ENCODE assay signal across 22 cellular contexts in the genomic region with DNA sequence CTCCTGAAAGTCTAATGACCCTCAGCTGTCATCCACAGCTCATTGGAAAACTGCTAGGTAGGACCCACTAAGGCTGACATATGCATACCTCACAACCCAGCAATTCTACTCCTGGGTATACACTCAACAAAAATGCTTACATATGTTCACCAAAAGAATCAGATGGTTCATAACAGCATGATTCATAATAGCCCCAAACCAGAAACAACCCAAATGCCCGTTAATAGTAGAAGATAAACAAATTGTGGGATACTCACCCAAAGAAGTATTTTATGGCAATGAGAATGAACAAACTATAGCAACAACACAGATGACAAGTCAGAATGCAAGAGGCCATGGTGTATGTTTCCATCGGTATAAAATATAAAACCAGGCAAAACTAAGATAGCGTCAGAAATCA.
DNase-seq lines count a peak whose midpoint lies in the region; TF ChIP-seq lines count a peak whose summit lies in the region.
"Had no signal": no experiment of that assay in that cellular context is flagged by ENCODE, and none has a peak within 500 bp of the region (broad histone marks: within the 10 kb centered on the region; RNA-seq: fewer than 3 reads in every experiment).

No MANE protein-coding gene starts in this region.

- no peaks in the 10 kb centered on the region for H3K27me3 ChIP-seq in GM23248 (replicated peaks; ENCODE audit: insufficient read depth)
- H3K27me3 ChIP-seq in A673 (replicated peaks; ENCODE audit: insufficient read depth, low read depth, low read length, poor library complexity), result no peaks in the 10 kb centered on the region
- H3K27me3 ChIP-seq: BLaER1 treated with 17β-estradiol and CSF1 and Interleukin-3, amounts not matched to agents 10 nM and 100 nM had no signal

- in situ Hi-C loops in GM23248 (cut with MboI), result no loop called here

- no peaks in the 10 kb centered on the region for H3K9me2 ChIP-seq in GM23248 (ENCODE audit: insufficient read depth)

- no TSS peak for BruUV-seq in A673 (replicated peaks; lab: Mats Ljungman, UMichigan)

- H3K27me3 Mint-ChIP-seq in osteocyte (ENCODE audit: unreplicated experiment), result no peaks in the 10 kb centered on the region
- H3K27me3 Mint-ChIP-seq: CD4-positive, alpha-beta memory T cell had no signal

- CTCF ChIA-PET in A673 (lab: Charles Lee), result no interaction called here

- H3K36me3 ChIP-seq in GM23248 (ENCODE audit: low read depth), result no peaks in the 10 kb centered on the region
- no peaks in the 10 kb centered on the region for H3K36me3 ChIP-seq in A673 (ENCODE audit: insufficient read depth, low read length, poor library complexity, severe bottlenecking)

- H3K4me3 Mint-ChIP-seq in osteocyte (ENCODE audit: unreplicated experiment), result no peak overlapping the region
- H3K4me3 Mint-ChIP-seq: CD4-positive, alpha-beta memory T cell had no signal

- H4K20me1 ChIP-seq in GM23248 (ENCODE audit: insufficient read depth), result no peaks in the 10 kb centered on the region
- H4K20me1 ChIP-seq: BLaER1 treated with 17β-estradiol and CSF1 and Interleukin-3, amounts not matched to agents 10 nM and 100 nM had no signal

- H2AFZ ChIP-seq in GM23248, result no peak overlapping the region

- H3K4me3 ChIP-seq in GM23248 (no peak overlapping the region), epithelial cell of esophagus (ENCODE audit: low read length) (no peak overlapping the region), A673 (ENCODE audit: low read depth, low read length, poor library complexity, severe bottlenecking) (no peak overlapping the region)
- H3K4me3 ChIP-seq: BLaER1 treated with 17β-estradiol and CSF1 and Interleukin-3, amounts not matched to agents 10 nM and 100 nM had no signal

- DNase-seq in GM23248, result peak; percentile 32
- DNase-seq in M059J (ENCODE audit: low read depth), result peak; percentile 71
- peak; percentile 17 for DNase-seq in epithelial cell of esophagus (ENCODE audit: low read depth)
- no peak for DNase-seq in osteocyte (ENCODE audit: extremely low spot score, unreplicated experiment)
- no peak for DNase-seq in A673 (ENCODE audit: low spot score)
- no peak for DNase-seq in amniotic stem cell (lab: John Stamatoyannopoulos, UW)
- no peak for DNase-seq in hypothalamus (lab: John Stamatoyannopoulos, UW)
- DNase-seq: Caco-2; CD4-positive, alpha-beta memory T cell; DMS 273 treated with DMSO at 0.1 percent for 48 hours; DMS79 treated with DMSO at 0.1 percent for 48 hours; GOT3; Kasumi-1; MM.1S; NCI-H1092; NCI-H1436 treated with DMSO at 0.1 percent for 48 hours; NCI-H1930; NCI-H2227 treated with DMSO at 0.1 percent for 48 hours; NCI-H510A treated with DMSO at 0.1 percent for 48 hours; NCI-H774; NK-92 treated with Interleukin-12 subunit alpha and Interleukin-12 subunit beta, amount 100 ng/mL, for 24 hours had no signal

- H3K4me2 ChIP-seq in GM23248 (ENCODE audit: unreplicated experiment), result no peak overlapping the region
- H3K4me2 ChIP-seq: BLaER1 treated with 17β-estradiol and CSF1 and Interleukin-3, amounts not matched to agents 10 nM and 100 nM had no signal

- peaks cover 5% of the 10 kb centered on the region for H3K36me3 Mint-ChIP-seq in osteocyte (ENCODE audit: unreplicated experiment)

- 74 to 77% methylated on average over 3 of the region's 3 CpGs for WGBS in GM23248 (ENCODE audit: low coverage in 1 of 2, low lambda C conversion rate in 2 of 2, missing lambda C conversion rate in 2 of 2), 2 experiments

- no peaks in the 10 kb centered on the region for H3K9me3 ChIP-seq in GM23248 (ENCODE audit: low read depth)
- no peaks in the 10 kb centered on the region for H3K9me3 ChIP-seq in A673 (ENCODE audit: low read depth, low read length, poor library complexity, severe bottlenecking)
- H3K9me3 ChIP-seq: BLaER1 treated with 17β-estradiol and CSF1 and Interleukin-3, amounts not matched to agents 10 nM and 100 nM; Caco-2 had no signal

- H3K79me2 ChIP-seq in GM23248 (ENCODE audit: insufficient read depth), result peaks cover 6% of the 10 kb centered on the region; the same call in 1 of the 2 replicates

- H3K27ac Mint-ChIP-seq in osteocyte (ENCODE audit: unreplicated experiment), result peak overlapping the region; percentile 41
- H3K27ac Mint-ChIP-seq: CD4-positive, alpha-beta memory T cell had no signal

- intact Hi-C loops in A673 (cut with micrococcal nuclease; ENCODE audit: unreplicated experiment), result no loop called here

- TF ChIP-seq CTCF in epithelial cell of esophagus (IDR thresholded peaks at IDR 0.05; ENCODE audit: insufficient read depth, low read depth, low read length, missing control alignments) (no peak), osteocyte (IDR thresholded peaks at IDR 0.05) (no peak), A673 (conservative IDR thresholded peaks at IDR 0.05; ENCODE audit: low read depth, low read length) (no peak)

- no peaks in the 10 kb centered on the region for H3K9me3 Mint-ChIP-seq in osteocyte (ENCODE audit: unreplicated experiment)
- H3K9me3 Mint-ChIP-seq: CD4-positive, alpha-beta memory T cell had no signal

- POLR2A ChIA-PET in A673 (lab: Charles Lee; ENCODE audit: low non-redundant PET), result no interaction called here

- peaks cover 4% of the 10 kb centered on the region for H3K4me1 ChIP-seq in GM23248 (ENCODE audit: insufficient read depth)
- H3K4me1 ChIP-seq in A673 (ENCODE audit: insufficient read depth, low read length, poor library complexity, severe bottlenecking), result peaks cover 2% of the 10 kb centered on the region

- H3F3A ChIP-seq in GM23248 (ENCODE audit: insufficient read depth), result peaks cover 2% of the 10 kb centered on the region; the same call in 1 of the 2 replicates

- peaks cover 37% of the 10 kb centered on the region for H3K4me1 Mint-ChIP-seq in osteocyte (ENCODE audit: unreplicated experiment)

- no peak overlapping the region for H3K9ac ChIP-seq in GM23248
- H3K9ac ChIP-seq: BLaER1 treated with 17β-estradiol and CSF1 and Interleukin-3, amounts not matched to agents 10 nM and 100 nM had no signal

- H3K27ac ChIP-seq in GM23248 (no peak overlapping the region), A673 (ENCODE audit: low read depth, low read length, poor library complexity, severe bottlenecking) (no peak overlapping the region)
- H3K27ac ChIP-seq: BLaER1 treated with 17β-estradiol and CSF1 and Interleukin-3, amounts not matched to agents 10 nM and 100 nM had no signal

Comparison
In these comparisons a context has a peak if more than half of its experiments do, and no peak if none do; other contexts are left out.
1. DNase-seq: peak in GM23248 (single experiment), M059J (single experiment) and epithelial cell of esophagus (single experiment); none in osteocyte (single experiment), A673 (single experiment), amniotic stem cell (single experiment) and hypothalamus (0 of 51).